ENCODE assay signal across 20 cellular contexts in the genomic region with DNA sequence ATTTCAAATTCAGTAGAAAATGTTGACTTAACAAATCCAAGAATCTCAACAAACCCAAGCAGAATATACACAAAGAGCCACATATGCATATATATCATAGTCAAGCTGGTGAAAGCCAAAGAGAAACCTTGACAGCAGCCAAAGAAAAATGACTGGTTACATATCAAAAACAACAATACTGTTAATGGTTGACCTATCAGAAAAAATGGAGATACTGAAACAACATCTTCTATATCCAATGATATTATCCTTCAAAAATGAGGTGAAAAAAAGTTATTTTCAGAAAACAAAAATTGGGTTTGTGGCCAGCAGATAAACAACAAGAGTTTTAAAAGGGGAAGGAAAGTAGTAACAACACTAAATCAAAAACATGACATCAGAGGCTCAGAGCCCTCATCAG. TPM values are rescaled to one million over a fixed set of nuclear protein-coding genes. Genes with fewer than 3 reads are reported as not detected.
DNase-seq lines count a peak whose midpoint lies in the region; ATAC-seq and TF ChIP-seq lines count a peak whose summit lies in the region.
"Had no signal": no experiment of that assay in that cellular context is flagged by ENCODE, and none has a peak within 500 bp of the region (broad histone marks: within the 10 kb centered on the region; RNA-seq: fewer than 3 reads in every experiment).

No MANE protein-coding gene starts in this region.

- ATAC-seq in activated T-cell treated with anti-CD3 and anti-CD28 coated beads, Interleukin-2, amount 50 U/mL, for 72 hours (replicated peaks in 1 of 2): no peak
- ATAC-seq in activated T-helper 17 cell treated with anti-CD3 and anti-CD28 coated beads, Interleukin-2, amount 50 U/mL, for 72 hours (replicated peaks): no peak
- ATAC-seq in stimulated activated memory B cell treated with anti-CD40 and anti-IgM and Interleukin-4, amounts not matched to agents 10 μg/mL and 1 μg/mL and 100 μg/mL, for 72 hours: no peak

- CTCF ChIA-PET in HEK293 (lab: Yijun Ruan, JAX): no interaction called here

- H3K4me3 ChIP-seq in HEK293 (ENCODE audit: low read depth, low read length): no peak overlapping the region
- H3K4me3 ChIP-seq: Peyer's patch, SJCRH30 had no signal

- peaks cover 13 to 48% of the 10 kb centered on the region in 2 donors for H3K36me3 Mint-ChIP-seq in activated T-cell treated with anti-CD3 and anti-CD28 coated beads, Interleukin-2, amount 50 U/mL, for 72 hours (ENCODE audit: insufficient read depth in 2 of 2)
- peaks cover 57% of the 10 kb centered on the region for H3K36me3 Mint-ChIP-seq in activated T-helper 17 cell treated with anti-CD3 and anti-CD28 coated beads, Interleukin-2, amount 50 U/mL, for 72 hours (ENCODE audit: low read depth)
- H3K36me3 Mint-ChIP-seq in stimulated activated memory B cell treated with anti-CD40 and anti-IgM and Interleukin-4, amounts not matched to agents 10 μg/mL and 1 μg/mL and 100 μg/mL, for 72 hours: peaks cover 77% of the 10 kb centered on the region

- no peaks in the 10 kb centered on the region for H3K4me1 ChIP-seq in HEK293 (ENCODE audit: control insufficient read depth, insufficient read depth, low read length)
- H3K4me1 ChIP-seq: BE2C, Peyer's patch, SJCRH30 had no signal

- peaks cover 0 to 19% of the 10 kb centered on the region in 2 experiments; a peak in 2 of 3 replicates for H3K36me3 ChIP-seq in HEK293 (ENCODE audit: control insufficient read depth in 2 of 2, insufficient read depth in 1 of 2, low read length in 2 of 2)
- H3K36me3 ChIP-seq: BE2C, Peyer's patch had no signal

- H3K4me3 Mint-ChIP-seq in activated T-cell treated with anti-CD3 and anti-CD28 coated beads, Interleukin-2, amount 50 U/mL, for 72 hours: peak overlapping the region in 1 of 2 donors; percentile 19
- no peak overlapping the region for H3K4me3 Mint-ChIP-seq in activated T-helper 17 cell treated with anti-CD3 and anti-CD28 coated beads, Interleukin-2, amount 50 U/mL, for 72 hours
- no peak overlapping the region for H3K4me3 Mint-ChIP-seq in stimulated activated memory B cell treated with anti-CD40 and anti-IgM and Interleukin-4, amounts not matched to agents 10 μg/mL and 1 μg/mL and 100 μg/mL, for 72 hours

- POLR2A ChIA-PET in HEK293 (lab: Yijun Ruan, JAX): no interaction called here

- no peak for TF ChIP-seq CTCF in HEK293 (tag by site-specific recombination; IDR thresholded peaks at IDR 0.05)

- H3K27me3 Mint-ChIP-seq in activated T-cell treated with anti-CD3 and anti-CD28 coated beads, Interleukin-2, amount 50 U/mL, for 72 hours (ENCODE audit: low read depth): no peaks in the 10 kb centered on the region
- no peaks in the 10 kb centered on the region for H3K27me3 Mint-ChIP-seq in activated T-helper 17 cell treated with anti-CD3 and anti-CD28 coated beads, Interleukin-2, amount 50 U/mL, for 72 hours
- H3K27me3 Mint-ChIP-seq in stimulated activated memory B cell treated with anti-CD40 and anti-IgM and Interleukin-4, amounts not matched to agents 10 μg/mL and 1 μg/mL and 100 μg/mL, for 72 hours: no peaks in the 10 kb centered on the region
- H3K27me3 Mint-ChIP-seq: IgD-negative memory B cell had no signal

- H3K4me1 Mint-ChIP-seq in activated T-cell treated with anti-CD3 and anti-CD28 coated beads, Interleukin-2, amount 50 U/mL, for 72 hours (ENCODE audit: low read depth): peaks cover 41% of the 10 kb centered on the region
- H3K4me1 Mint-ChIP-seq in activated T-helper 17 cell treated with anti-CD3 and anti-CD28 coated beads, Interleukin-2, amount 50 U/mL, for 72 hours: peaks cover 50% of the 10 kb centered on the region
- H3K4me1 Mint-ChIP-seq in stimulated activated memory B cell treated with anti-CD40 and anti-IgM and Interleukin-4, amounts not matched to agents 10 μg/mL and 1 μg/mL and 100 μg/mL, for 72 hours: peaks cover 87% of the 10 kb centered on the region

- H3K27ac ChIP-seq in HEK293 (ENCODE audit: extremely low read depth, low read depth, low read length): no peak overlapping the region
- H3K27ac ChIP-seq: Peyer's patch, SJCRH30 had no signal

- H3K27ac Mint-ChIP-seq in activated T-cell treated with anti-CD3 and anti-CD28 coated beads, Interleukin-2, amount 50 U/mL, for 72 hours: peak overlapping the region; percentile 52
- peak overlapping the region; percentile 58 for H3K27ac Mint-ChIP-seq in activated T-helper 17 cell treated with anti-CD3 and anti-CD28 coated beads, Interleukin-2, amount 50 U/mL, for 72 hours
- H3K27ac Mint-ChIP-seq in stimulated activated memory B cell treated with anti-CD40 and anti-IgM and Interleukin-4, amounts not matched to agents 10 μg/mL and 1 μg/mL and 100 μg/mL, for 72 hours: peak overlapping the region; percentile 46

- H3K9me3 ChIP-seq in HEK293 (ENCODE audit: control insufficient read depth, insufficient read depth, low read depth, low read length): no peaks in the 10 kb centered on the region
- H3K9me3 ChIP-seq: BE2C, Peyer's patch had no signal

- DNase-seq in activated T-cell treated with anti-CD3 and anti-CD28 coated beads, Interleukin-2, amount 50 U/mL, for 72 hours: no peak
- no peak for DNase-seq in activated T-cell treated with anti-CD3 and anti-CD28 coated beads, Interleukin-2, amount 50 U/mL, for 1 hour
- no peak for DNase-seq in RKO (ENCODE audit: low spot score)
- DNase-seq in central memory CD4-positive, alpha-beta T cell: no peak
- DNase-seq: BE2C, COR-L47, DMS79, Karpas-422, NCI-H1417, NCI-H1694 treated with DMSO at 0.1 percent for 48 hours, NCI-H2081 treated with DMSO at 0.1 percent for 48 hours, NCI-H2171 treated with DMSO at 0.1 percent for 48 hours, NCI-H524 treated with DMSO at 0.1 percent for 48 hours, NCI-H82, Peyer's patch, SJCRH30 had no signal

- H3K9me3 Mint-ChIP-seq in activated T-cell treated with anti-CD3 and anti-CD28 coated beads, Interleukin-2, amount 50 U/mL, for 72 hours: peaks cover 6 to 12% of the 10 kb centered on the region in 2 donors
- H3K9me3 Mint-ChIP-seq in activated T-helper 17 cell treated with anti-CD3 and anti-CD28 coated beads, Interleukin-2, amount 50 U/mL, for 72 hours: peaks cover 6% of the 10 kb centered on the region
- H3K9me3 Mint-ChIP-seq in stimulated activated memory B cell treated with anti-CD40 and anti-IgM and Interleukin-4, amounts not matched to agents 10 μg/mL and 1 μg/mL and 100 μg/mL, for 72 hours: peaks cover 7% of the 10 kb centered on the region

TF ChIP-seq in HEK293, 187 proteins besides CTCF, POLR2A, EP300 and RAD21:
- TF ChIP-seq ZNF280D (tag by site-specific recombination; IDR thresholded peaks at IDR 0.05) (no peak), ZNF266 (tag by site-specific recombination; IDR thresholded peaks at IDR 0.05; ENCODE audit: low read depth) (no peak), ZNF664 (tag by site-specific recombination; IDR thresholded peaks at IDR 0.05) (no peak), GLI4 (tag by site-specific recombination; IDR thresholded peaks at IDR 0.05) (no peak), ZNF510 (tag by site-specific recombination; IDR thresholded peaks at IDR 0.05; ENCODE audit: insufficient replicate concordance) (no peak), GLI2 (tag by site-specific recombination; IDR thresholded peaks at IDR 0.05; ENCODE audit: borderline replicate concordance, low read depth) (no peak)
- TF ChIP-seq, protein P1, sequence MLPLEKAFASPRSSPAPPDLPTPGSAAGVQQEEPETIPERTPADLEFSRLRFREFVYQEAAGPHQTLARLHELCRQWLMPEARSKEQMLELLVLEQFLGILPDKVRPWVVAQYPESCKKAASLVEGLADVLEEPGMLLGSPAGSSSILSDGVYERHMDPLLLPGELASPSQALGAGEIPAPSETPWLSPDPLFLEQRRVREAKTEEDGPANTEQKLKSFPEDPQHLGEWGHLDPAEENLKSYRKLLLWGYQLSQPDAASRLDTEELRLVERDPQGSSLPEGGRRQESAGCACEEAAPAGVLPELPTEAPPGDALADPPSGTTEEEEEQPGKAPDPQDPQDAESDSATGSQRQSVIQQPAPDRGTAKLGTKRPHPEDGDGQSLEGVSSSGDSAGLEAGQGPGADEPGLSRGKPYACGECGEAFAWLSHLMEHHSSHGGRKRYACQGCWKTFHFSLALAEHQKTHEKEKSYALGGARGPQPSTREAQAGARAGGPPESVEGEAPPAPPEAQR (tag by site-specific recombination; IDR thresholded peaks at IDR 0.05): no peak
- TF ChIP-seq, protein P2, sequence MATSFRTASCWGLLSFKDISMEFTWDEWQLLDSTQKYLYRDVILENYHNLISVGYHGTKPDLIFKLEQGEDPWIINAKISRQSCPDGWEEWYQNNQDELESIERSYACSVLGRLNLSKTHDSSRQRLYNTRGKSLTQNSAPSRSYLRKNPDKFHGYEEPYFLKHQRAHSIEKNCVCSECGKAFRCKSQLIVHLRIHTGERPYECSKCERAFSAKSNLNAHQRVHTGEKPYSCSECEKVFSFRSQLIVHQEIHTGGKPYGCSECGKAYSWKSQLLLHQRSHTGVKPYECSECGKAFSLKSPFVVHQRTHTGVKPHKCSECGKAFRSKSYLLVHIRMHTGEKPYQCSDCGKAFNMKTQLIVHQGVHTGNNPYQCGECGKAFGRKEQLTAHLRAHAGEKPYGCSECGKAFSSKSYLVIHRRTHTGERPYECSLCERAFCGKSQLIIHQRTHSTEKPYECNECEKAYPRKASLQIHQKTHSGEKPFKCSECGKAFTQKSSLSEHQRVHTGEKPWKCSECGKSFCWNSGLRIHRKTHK (tag by site-specific recombination; IDR thresholded peaks at IDR 0.05): peak; percentile 71; the same call in 1 of the 2 replicates

RNA-seq across cellular contexts. Expression of gene ZNF644, which starts 26.3 kb away (rescaled TPM):
- 10 to 100 TPM; 54.7 to 68.6 TPM for total RNA-seq in activated T-cell treated with anti-CD3 and anti-CD28 coated beads, Interleukin-2, amount 50 U/mL, for 72 hours
- 10 to 100 TPM; 55.7 to 57.9 TPM for total RNA-seq in activated T-helper 17 cell treated with anti-CD3 and anti-CD28 coated beads, Interleukin-2, amount 50 U/mL, for 72 hours
